Comparison of ENCODE assay signal across 17 cellular contexts in genomic region chr16:67040906-67041305, GRCh38. TPM values are rescaled to one million over a fixed set of nuclear protein-coding genes. Genes with fewer than 3 reads are reported as not detected.
DNase-seq lines count a peak whose midpoint lies in the region; ATAC-seq and TF ChIP-seq lines count a peak whose summit lies in the region.
"Had no signal": no experiment of that assay in that cellular context is flagged by ENCODE, and none has a peak within 500 bp of the region (broad histone marks: within the 10 kb centered on the region; RNA-seq: fewer than 3 reads in every experiment).

No MANE protein-coding gene starts in this region.

- intact Hi-C loops in left cardiac atrium (cut with DNase I), result no loop called here

- H3K36me3 ChIP-seq in right atrium auricular region, result peaks cover 11% of the 10 kb centered on the region
- H3K36me3 ChIP-seq in effector memory CD4-positive, alpha-beta T cell (ENCODE audit: control insufficient read depth, insufficient read depth, low read length), result peaks cover 8% of the 10 kb centered on the region

- no peak for TF ChIP-seq CTCF in right atrium auricular region (IDR thresholded peaks at IDR 0.05)

- DNase-seq in right atrium auricular region (ENCODE audit: low spot score) (peak; percentile 40), left cardiac atrium (no peak), fibroblast of the conjunctiva (ENCODE audit: low read depth) (peak; percentile 5), AML-193 (lab: John Stamatoyannopoulos, UW) (no peak)
- no peak for DNase-seq in stimulated activated naive CD4-positive, alpha-beta T cell (lab: John Stamatoyannopoulos, UW)
- DNase-seq in effector memory CD4-positive, alpha-beta T cell, result no peak
- DNase-seq: GOT3; NCI-H1930; NCI-H524; nephron progenitor cell; stimulated activated CD4-positive, alpha-beta T cell treated with anti-CD3 and anti-CD28 coated beads, Interleukin-4, amount 100 ng/mL, for 1 hour; upper lobe of left lung had no signal

- H3K27me3 ChIP-seq in right atrium auricular region, result no peaks in the 10 kb centered on the region
- H3K27me3 ChIP-seq in effector memory CD4-positive, alpha-beta T cell (replicated peaks; ENCODE audit: control insufficient read depth, insufficient read depth, low read length, poor library complexity, severe bottlenecking), result no peaks in the 10 kb centered on the region
- H3K27me3 ChIP-seq: upper lobe of left lung had no signal

- H3K9me3 ChIP-seq in right atrium auricular region, result no peaks in the 10 kb centered on the region
- H3K9me3 ChIP-seq in effector memory CD4-positive, alpha-beta T cell (ENCODE audit: control insufficient read depth, low read length), result no peaks in the 10 kb centered on the region
- H3K9me3 ChIP-seq: upper lobe of left lung had no signal

- no peak for ATAC-seq in left cardiac atrium
- ATAC-seq: esophagus mucosa, sciatic nerve had no signal

- no peaks in the 10 kb centered on the region for H3K4me1 ChIP-seq in right atrium auricular region
- no peaks in the 10 kb centered on the region for H3K4me1 ChIP-seq in effector memory CD4-positive, alpha-beta T cell (ENCODE audit: control insufficient read depth, insufficient read depth, low read length, poor library complexity, severe bottlenecking)
- H3K4me1 ChIP-seq: upper lobe of left lung had no signal

- H3K27ac ChIP-seq in right atrium auricular region (no peak overlapping the region), angular gyrus (ENCODE audit: low read depth, low read length) (peak overlapping the region; percentile 37), temporal lobe (ENCODE audit: low read depth, low read length) (peak overlapping the region; percentile 41)
- no peak overlapping the region for H3K27ac ChIP-seq in effector memory CD4-positive, alpha-beta T cell (ENCODE audit: insufficient read depth, low read length, poor library complexity, severe bottlenecking)
- H3K27ac ChIP-seq: upper lobe of left lung had no signal

- no peak overlapping the region for H3K4me3 ChIP-seq in right atrium auricular region
- H3K4me3 ChIP-seq in effector memory CD4-positive, alpha-beta T cell (ENCODE audit: insufficient read depth, low read depth, low read length, poor library complexity, severe bottlenecking), result no peak overlapping the region
- H3K4me3 ChIP-seq: upper lobe of left lung had no signal

RNA-seq across cellular contexts. Expression of gene CBFB, which starts 12.0 kb away (rescaled TPM):
- total RNA-seq in right atrium auricular region (10 to 100 TPM; 25.7 to 49.3 TPM), left cardiac atrium (10 to 100 TPM; 29.2 to 34.6 TPM), temporal lobe (35.7 TPM)

RNA-seq across cellular contexts. Expression of gene CES4A, which starts 52.5 kb away (rescaled TPM):
- total RNA-seq in right atrium auricular region (10 to 100 TPM in 1 of 2 donors, 1 to 10 TPM in 1; 7.8 to 20.6 TPM), left cardiac atrium (1 to 10 TPM; 5.2 to 8.5 TPM), temporal lobe (8.1 TPM)
- total RNA-seq: HT1080 had no signal

Comparison
In these comparisons a context has a peak if more than half of its experiments do, and no peak if none do; other contexts are left out.
1. DNase-seq: peak in right atrium auricular region (single experiment) and fibroblast of the conjunctiva (single experiment); none in left cardiac atrium (single experiment), stimulated activated naive CD4-positive, alpha-beta T cell (0 of 6), AML-193 (0 of 2) and effector memory CD4-positive, alpha-beta T cell (0 of 3).
2. H3K27ac ChIP-seq: peak in angular gyrus (single experiment) and temporal lobe (single experiment); none in right atrium auricular region (0 of 2) and effector memory CD4-positive, alpha-beta T cell (single experiment).